Comparison of ENCODE assay signal across 1 cellular context in genomic region chr5:75612211-75612579, GRCh38.
TF ChIP-seq lines count a peak whose summit lies in the region.

No MANE protein-coding gene starts in this region.

TF ChIP-seq in IMR-90, 13 proteins besides CTCF, POLR2A, EP300 and RAD21 (continued from another document):
- TF ChIP-seq CEBPB (IDR thresholded peaks at IDR 0.05; ENCODE audit: low read depth, low read length) (no peak), ELK1 (IDR thresholded peaks at IDR 0.05; ENCODE audit: borderline replicate concordance, low read depth, low read length) (no peak), USF2 (IDR thresholded peaks at IDR 0.05; ENCODE audit: low read depth, low read length) (no peak), NFE2L2 (IDR thresholded peaks at IDR 0.05; ENCODE audit: low read depth, low read length) (no peak), BHLHE40 (IDR thresholded peaks at IDR 0.05; ENCODE audit: low read depth, low read length) (no peak), MAZ (IDR thresholded peaks at IDR 0.05; ENCODE audit: borderline replicate concordance, low read depth, low read length) (no peak), MXI1 (IDR thresholded peaks at IDR 0.05; ENCODE audit: borderline replicate concordance, low read depth, low read length) (no peak), RFX5 (IDR thresholded peaks at IDR 0.05; ENCODE audit: low read depth, low read length) (no peak)
